9 cellular contexts compared by ENCODE assay signal in genomic region chrX:115562492-115562872, GRCh38. TPM values are rescaled to one million over a fixed set of nuclear protein-coding genes. Genes with fewer than 3 reads are reported as not detected.
DNase-seq lines count a peak whose midpoint lies in the region; ATAC-seq and TF ChIP-seq lines count a peak whose summit lies in the region.
"Had no signal": no experiment of that assay in that cellular context is flagged by ENCODE, and none has a peak within 500 bp of the region (broad histone marks: within the 10 kb centered on the region; RNA-seq: fewer than 3 reads in every experiment).

No MANE protein-coding gene starts in this region.

- peak overlapping the region; percentile 78 for H3K9ac ChIP-seq in ES-I3 (ENCODE audit: low read depth, low read length)
- H3K9ac ChIP-seq in parathyroid adenoma: no peak overlapping the region
- no peak overlapping the region for H3K9ac ChIP-seq in Karpas-422 (ENCODE audit: low read length)

- H3K36me3 ChIP-seq in ES-I3 (ENCODE audit: insufficient read depth, low read length) (no peaks in the 10 kb centered on the region), parathyroid adenoma (ENCODE audit: control insufficient read depth, insufficient read depth, low read length) (no peaks in the 10 kb centered on the region), Karpas-422 (ENCODE audit: insufficient read depth, low read length) (no peaks in the 10 kb centered on the region)

- H3K4me2 ChIP-seq in parathyroid adenoma (ENCODE audit: low read length) (peak overlapping the region; percentile 82), Karpas-422 (ENCODE audit: low read depth, low read length, poor library complexity, severe bottlenecking) (no peak overlapping the region)

- H3K4me3 ChIP-seq in parathyroid adenoma (ENCODE audit: low read depth, low read length) (no peak overlapping the region), Karpas-422 (ENCODE audit: low read length) (no peak overlapping the region)

- H3K27me3 ChIP-seq in parathyroid adenoma (ENCODE audit: control insufficient read depth, insufficient read depth, low read length): no peaks in the 10 kb centered on the region
- no peaks in the 10 kb centered on the region for H3K27me3 ChIP-seq in Karpas-422 (ENCODE audit: low read length)

- H4K20me1 ChIP-seq in Karpas-422 (ENCODE audit: insufficient read depth, low read depth, low read length): no peaks in the 10 kb centered on the region

- DNase-seq in SK-MEL-5 (ENCODE audit: low read depth, low spot score): peak; percentile 43
- DNase-seq in globus pallidus (ENCODE audit: low spot score): peak; percentile 54
- no peak for DNase-seq in Karpas-422
- DNase-seq in D341Med (ENCODE audit: low spot score): no peak
- DNase-seq in activated CD8-positive, alpha-beta memory T cell treated with anti-CD3 and anti-CD28 coated beads, Interleukin-2, amount 50 U/mL, for 4 hours: no peak
- DNase-seq: activated CD8-positive, alpha-beta memory T cell treated with anti-CD3 and anti-CD28 coated beads for 24 hours had no signal

- H3K79me2 ChIP-seq in parathyroid adenoma: no peaks in the 10 kb centered on the region
- H3K79me2 ChIP-seq in Karpas-422 (ENCODE audit: low read length): no peaks in the 10 kb centered on the region

- H3K9me3 ChIP-seq in ES-I3 (ENCODE audit: control insufficient read depth, insufficient read depth, low read length) (no peaks in the 10 kb centered on the region), parathyroid adenoma (ENCODE audit: control insufficient read depth, low read length) (no peaks in the 10 kb centered on the region), Karpas-422 (ENCODE audit: low read length) (no peaks in the 10 kb centered on the region)

- TF ChIP-seq CTCF in parathyroid adenoma (IDR thresholded peaks at IDR 0.05): no peak

- H3K4me1 ChIP-seq in ES-I3 (ENCODE audit: insufficient read depth, low read length): peaks cover 15% of the 10 kb centered on the region
- H3K4me1 ChIP-seq in parathyroid adenoma: no peaks in the 10 kb centered on the region
- no peaks in the 10 kb centered on the region for H3K4me1 ChIP-seq in Karpas-422 (ENCODE audit: low read length)

- in situ Hi-C loops in SK-MEL-5 (cut with HindIII; ENCODE audit: low pct_unique_long_range_greater_than_20kb, low sequenced_read_pairs): no loop called here

- ATAC-seq in esophagus mucosa: no peak

- H3K9me2 ChIP-seq in Karpas-422 (replicated peaks; ENCODE audit: insufficient read depth, low read length): no peaks in the 10 kb centered on the region

- H3K27ac ChIP-seq in parathyroid adenoma (no peak overlapping the region), Karpas-422 (ENCODE audit: low read length) (no peak overlapping the region)

- H2AFZ ChIP-seq in parathyroid adenoma: no peak overlapping the region
- no peak overlapping the region for H2AFZ ChIP-seq in Karpas-422 (ENCODE audit: low read length)

RNA-seq across cellular contexts. Expression of gene PLS3, which starts 1.5 kb away (rescaled TPM):
- total RNA-seq in SK-MEL-5 (2014; rRNA removed; shearing (Covaris generic)): 183 and 188 TPM in 2 replicates
- 105 and 139 TPM in 2 replicates for polyA plus RNA-seq in SK-MEL-5 (2015; cell fraction: cytosol; rRNA removed)
- 48.1 and 53.8 TPM in 2 replicates for polyA plus RNA-seq in SK-MEL-5 (2015; cell fraction: nucleus; rRNA removed)
- 145 TPM for total RNA-seq in esophagus mucosa
- total RNA-seq in Karpas-422 (2014; rRNA removed; shearing (Covaris generic); ENCODE audit: low replicate concordance): not detected in 2 replicates

Comparison
In these comparisons a context has a peak if more than half of its experiments do, and no peak if none do; other contexts are left out.
1. DNase-seq: peak in SK-MEL-5 (single experiment) and globus pallidus (single experiment); none in Karpas-422 (single experiment), D341Med (single experiment) and activated CD8-positive, alpha-beta memory T cell treated with anti-CD3 and anti-CD28 coated beads, Interleukin-2, amount 50 U/mL, for 4 hours (single experiment).
2. RNA of gene PLS3, which starts 1.5 kb away (total RNA-seq): 183 to 188 TPM in SK-MEL-5 and 145 TPM in esophagus mucosa (single experiment); not detected in Karpas-422; every median in the first group is over 100 times any median in the second.